Comparison of ENCODE assay signal across 17 cellular contexts in the genomic region with DNA sequence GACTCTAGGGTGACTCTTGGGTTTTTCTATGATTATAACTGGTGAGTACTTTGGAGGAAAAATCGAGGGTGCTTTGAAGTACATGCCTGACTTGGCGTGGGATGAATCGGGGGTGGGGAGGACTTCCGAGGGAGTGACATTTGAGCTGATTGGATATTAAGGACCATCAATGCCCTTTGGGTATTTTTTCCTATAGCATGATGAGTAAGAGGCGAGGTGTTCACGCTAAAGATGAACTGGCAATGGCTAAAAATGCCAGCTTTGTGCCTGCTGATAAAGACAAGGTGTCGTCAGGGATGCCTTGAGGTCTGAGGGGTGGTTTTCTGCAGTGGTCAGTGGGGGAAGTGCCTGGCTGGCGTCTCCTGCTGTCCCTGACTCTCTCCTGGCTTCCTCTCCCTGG. TPM values are rescaled to one million over a fixed set of nuclear protein-coding genes. Genes with fewer than 3 reads are reported as not detected.
A peak's percentile ranks its signal among the peaks of the same experiment; 100 is the strongest.
DNase-seq lines count a peak whose midpoint lies in the region; ATAC-seq, FAIRE-seq and TF ChIP-seq lines count a peak whose summit lies in the region.
"Had no signal": no experiment of that assay in that cellular context is flagged by ENCODE, and none has a peak within 500 bp of the region (broad histone marks: within the 10 kb centered on the region; RNA-seq: fewer than 3 reads in every experiment).

No MANE protein-coding gene starts in this region.

- H3K9ac ChIP-seq in HepG2 (ENCODE audit: insufficient read depth, low read depth, low read length), result no peak overlapping the region

- POLR2A ChIA-PET in HepG2 (lab: Yijun Ruan, JAX), result no interaction called here

- no peaks in the 10 kb centered on the region for H3K79me2 ChIP-seq in HepG2 (ENCODE audit: insufficient read depth, low read length)

- H3K27ac ChIP-seq in RWPE2 (ENCODE audit: poor library complexity, severe bottlenecking), result peak overlapping the region; percentile 82
- H3K27ac ChIP-seq in epithelial cell of prostate, result peak overlapping the region; percentile 84
- H3K27ac ChIP-seq in thyroid gland, result peak overlapping the region in 2 of 3 donors; percentile 48 to 60
- H3K27ac ChIP-seq in ovary, result no peak overlapping the region
- no peak overlapping the region for H3K27ac ChIP-seq in HepG2 (ENCODE audit: extremely low read length, insufficient read depth, low read length)

- H3K4me3 ChIP-seq in RWPE2 (ENCODE audit: severe bottlenecking) (no peak overlapping the region), thyroid gland (replicated peaks in 1 of 3) (no peak overlapping the region), ovary (no peak overlapping the region), HepG2 (replicated peaks in 1 of 3; ENCODE audit: insufficient read depth in 1 of 3, low read depth in 2 of 3, low read length in 3 of 3) (no peak overlapping the region)

- FAIRE-seq in HepG2 (lab: Jason Lieb, UNC), result no peak
- FAIRE-seq: GM18507 had no signal

- H3K4me1 ChIP-seq in RWPE2 (ENCODE audit: insufficient read depth, poor library complexity, severe bottlenecking), result peaks cover 32% of the 10 kb centered on the region
- H3K4me1 ChIP-seq in thyroid gland, result peaks cover 5 to 25% of the 10 kb centered on the region in 2 donors
- no peaks in the 10 kb centered on the region for H3K4me1 ChIP-seq in ovary (ENCODE audit: insufficient read depth)
- H3K4me1 ChIP-seq in HepG2 (ENCODE audit: insufficient read depth, low read length), result no peaks in the 10 kb centered on the region

- TF ChIP-seq EP300 in ovary (IDR thresholded peaks at IDR 0.05) (no peak), HepG2 (IDR thresholded peaks at IDR 0.05; ENCODE audit: low read depth in 2 of 2, low read length in 2 of 2) (no peak), HepG2 (CRISPR knock-in tag; IDR thresholded peaks at IDR 0.05; ENCODE audit: borderline replicate concordance) (no peak)

- no peak overlapping the region for H2AFZ ChIP-seq in HepG2 (ENCODE audit: low read length)

- no TSS peak for BruUV-seq in HepG2 (replicated peaks; lab: Mats Ljungman, UMichigan)

- 70 to 73% methylated on average over 8 of the region's 8 CpGs for WGBS in thyroid gland, 2 donors
- 63 to 68% (median 68%) methylated on average over 8 of the region's 8 CpGs for WGBS in ovary, 3 donors
- 34% methylated on average over 8 of the region's 8 CpGs for WGBS in HepG2 (ENCODE audit: low lambda C conversion rate)

- H3K9me3 ChIP-seq in RWPE2 (ENCODE audit: severe bottlenecking) (no peaks in the 10 kb centered on the region), thyroid gland (no peaks in the 10 kb centered on the region), ovary (no peaks in the 10 kb centered on the region), HepG2 (ENCODE audit: low read length) (no peaks in the 10 kb centered on the region)

- CTCF ChIA-PET in HepG2 (lab: Yijun Ruan, JAX; ENCODE audit: low intra/inter-chr PET ratio, low total read pairs), result no interaction called here

- intact Hi-C loops in thyroid gland (cut with DNase I), result no loop called here
- intact Hi-C loops in ovary (cut with DNase I), result no loop called here
- intact Hi-C loops in HepG2 (cut with micrococcal nuclease; ENCODE audit: unreplicated experiment), result no loop called here

- ATAC-seq in RWPE2 (ENCODE audit: low read depth) (peak; percentile 44), HepG2 (no peak)
- ATAC-seq: HCT116, T-cell had no signal

- peaks cover 5% of the 10 kb centered on the region for H3K36me3 ChIP-seq in RWPE2 (ENCODE audit: low read depth)
- H3K36me3 ChIP-seq in thyroid gland, result no peaks in the 10 kb centered on the region
- H3K36me3 ChIP-seq in ovary, result no peaks in the 10 kb centered on the region
- H3K36me3 ChIP-seq in HepG2 (replicated peaks in 1 of 2; ENCODE audit: control insufficient read depth in 1 of 2, insufficient read depth in 2 of 2, low read length in 2 of 2), result no peaks in the 10 kb centered on the region

- no peak for TF ChIP-seq RAD21 in HepG2 (CRISPR knock-in tag; IDR thresholded peaks at IDR 0.05)

- in situ Hi-C loops in HepG2 (cut with HindIII; ENCODE audit: extremely low pct_ligation_motif_present, low pct_unique_long_range_greater_than_20kb), result no loop called here

- no peaks in the 10 kb centered on the region for H3K27me3 ChIP-seq in RWPE2 (ENCODE audit: insufficient read depth, poor library complexity, severe bottlenecking)
- H3K27me3 ChIP-seq in thyroid gland, result no peaks in the 10 kb centered on the region
- H3K27me3 ChIP-seq in ovary, result no peaks in the 10 kb centered on the region
- no peaks in the 10 kb centered on the region; a peak in 1 of 5 replicates for H3K27me3 ChIP-seq in HepG2 (ENCODE audit: control insufficient read depth in 1 of 2, insufficient read depth in 2 of 2, low read length in 2 of 2)

- H4K20me1 ChIP-seq in HepG2 (ENCODE audit: insufficient read depth, low read length), result no peaks in the 10 kb centered on the region

- DNase-seq in H4 (ENCODE audit: low spot score) (peak; percentile 9), RWPE2 (ENCODE audit: low spot score) (no peak), epithelial cell of prostate (ENCODE audit: low read depth, low spot score) (no peak), thyroid gland (no peak), iPS-NIHi7 (ENCODE audit: extremely low spot score) (no peak), ovary (no peak), HepG2 (ENCODE audit: low spot score) (no peak), NCI-H2107 treated with DMSO at 0.1 percent for 48 hours (lab: John Stamatoyannopoulos, UW; ENCODE audit: unreplicated experiment) (no peak)
- DNase-seq: C1 segment of cervical spinal cord, COR-L47, NCI-H1092 treated with DMSO at 0.1 percent for 48 hours, NCI-H187 treated with DMSO at 0.1 percent for 48 hours, NCI-H2171, T-cell had no signal

- no peak for TF ChIP-seq POLR2A in thyroid gland (IDR thresholded peaks at IDR 0.05)
- no peak for TF ChIP-seq POLR2A in ovary (IDR thresholded peaks at IDR 0.05)
- no peak for TF ChIP-seq POLR2A in HepG2 (IDR thresholded peaks at IDR 0.05; ENCODE audit: insufficient read depth in 1 of 2, low read depth in 2 of 2, low read length in 2 of 2)

- TF ChIP-seq CTCF in RWPE2 (IDR thresholded peaks at IDR 0.05; ENCODE audit: poor library complexity, severe bottlenecking) (no peak), thyroid gland (IDR thresholded peaks at IDR 0.05) (no peak), ovary (IDR thresholded peaks at IDR 0.05) (no peak), HepG2 (CRISPR knock-in tag; IDR thresholded peaks at IDR 0.05) (no peak)

- no peak overlapping the region for H3K4me2 ChIP-seq in HepG2 (ENCODE audit: low read depth, low read length)

TF ChIP-seq in HepG2, 621 proteins besides CTCF, POLR2A, EP300 and RAD21 (continues in another document):
- no peak for TF ChIP-seq TAF15 (IDR thresholded peaks at IDR 0.05; ENCODE audit: low read depth, low read length, poor library complexity, severe bottlenecking)
- TF ChIP-seq, protein P1, sequence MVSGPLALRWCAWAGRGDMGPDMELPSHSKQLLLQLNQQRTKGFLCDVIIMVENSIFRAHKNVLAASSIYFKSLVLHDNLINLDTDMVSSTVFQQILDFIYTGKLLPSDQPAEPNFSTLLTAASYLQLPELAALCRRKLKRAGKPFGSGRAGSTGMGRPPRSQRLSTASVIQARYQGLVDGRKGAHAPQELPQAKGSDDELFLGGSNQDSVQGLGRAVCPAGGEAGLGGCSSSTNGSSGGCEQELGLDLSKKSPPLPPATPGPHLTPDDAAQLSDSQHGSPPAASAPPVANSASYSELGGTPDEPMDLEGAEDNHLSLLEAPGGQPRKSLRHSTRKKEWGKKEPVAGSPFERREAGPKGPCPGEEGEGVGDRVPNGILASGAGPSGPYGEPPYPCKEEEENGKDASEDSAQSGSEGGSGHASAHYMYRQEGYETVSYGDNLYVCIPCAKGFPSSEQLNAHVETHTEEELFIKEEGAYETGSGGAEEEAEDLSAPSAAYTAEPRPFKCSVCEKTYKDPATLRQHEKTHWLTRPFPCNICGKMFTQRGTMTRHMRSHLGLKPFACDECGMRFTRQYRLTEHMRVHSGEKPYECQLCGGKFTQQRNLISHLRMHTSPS (CRISPR knock-in tag; IDR thresholded peaks at IDR 0.05; ENCODE audit: low read depth), result no peak
- TF ChIP-seq MATR3 (CRISPR knock-in tag; IDR thresholded peaks at IDR 0.05), result no peak
- no peak for TF ChIP-seq HHEX (CRISPR knock-in tag; IDR thresholded peaks at IDR 0.05)
- no peak for TF ChIP-seq AKAP8 (CRISPR knock-in tag; IDR thresholded peaks at IDR 0.05)
- no peak for TF ChIP-seq MBNL3 (CRISPR knock-in tag; conservative IDR thresholded peaks at IDR 0.05)
- no peak for TF ChIP-seq ZBTB7A (CRISPR knock-in tag; IDR thresholded peaks at IDR 0.05)

RNA-seq across cellular contexts. Expression of a gene that starts 25.3 kb away (rescaled TPM):
- 0.56 TPM in 1 of 2 replicates, not detected in the other for total RNA-seq in H4 (2014; rRNA removed; shearing (Covaris generic))
- total RNA-seq in thyroid gland, result 1 to 10 TPM; 3.0 to 5.1 (median 3.9) TPM
- 10 to 100 TPM in 1 of 7 donors, 1 to 10 TPM in 2, under 1 TPM in 3, not detected in 1; 0.15 to 11.1 (median 0.88) TPM for total RNA-seq in ovary
- under 1 TPM; 0.13 to 0.18 TPM for polyA plus RNA-seq in ovary
- 1.3 and 2.2 TPM in 2 replicates for total RNA-seq in HepG2 (2016; rRNA removed; fragmentation: Illumina TruSeq; extraction: Trizol)
- 0.51 and 0.62 TPM in 2 replicates for total RNA-seq in HepG2 (2016; cell fraction: cytosol; rRNA removed; fragmentation: Illumina TruSeq; extraction: Trizol; ENCODE audit: low read depth)
- 1.5 and 2.1 TPM in 2 replicates for total RNA-seq in HepG2 (2016; cell fraction: insoluble cytoplasmic fraction; rRNA removed; fragmentation: Illumina TruSeq; extraction: Trizol)
- 0.62 and 0.68 TPM in 2 replicates for total RNA-seq in HepG2 (2016; cell fraction: membrane; rRNA removed; fragmentation: Illumina TruSeq; extraction: Trizol)
- total RNA-seq in HepG2 (2016; cell fraction: nucleus; rRNA removed; fragmentation: Illumina TruSeq; extraction: Trizol), result 1.9 and 2.7 TPM in 2 replicates
- 1.6 and 1.7 TPM in 2 replicates for polyA plus RNA-seq in HepG2 (2011; rRNA removed)
- 0.46 and 0.50 TPM in 2 replicates for polyA plus RNA-seq in HepG2 (2011; cell fraction: cytosol; rRNA removed)
- 12.7 and 14.2 TPM in 2 replicates for polyA plus RNA-seq in HepG2 (2011; cell fraction: nucleus; rRNA removed)
- 0.60 and 1.5 TPM in 2 replicates for polyA plus RNA-seq in HepG2 (2012)
- polyA plus RNA-seq in HepG2 (2016; cell fraction: cytosol; fragmentation: Illumina TruSeq; extraction: Trizol; ENCODE audit: low read depth), result 0.05 and 0.12 TPM in 2 replicates
- polyA plus RNA-seq in HepG2 (2016; cell fraction: insoluble cytoplasmic fraction; fragmentation: Illumina TruSeq; extraction: Trizol; ENCODE audit: low read depth), result 0.89 and 1.0 TPM in 2 replicates
- 0.13 and 0.21 TPM in 2 replicates for polyA plus RNA-seq in HepG2 (2016; cell fraction: membrane; fragmentation: Illumina TruSeq; extraction: Trizol; ENCODE audit: low read depth)
- polyA plus RNA-seq in HepG2 (2016; cell fraction: nucleus; fragmentation: Illumina TruSeq; extraction: Trizol; ENCODE audit: insufficient read depth, low read depth), result 6.2 and 6.6 TPM in 2 replicates
- polyA minus RNA-seq in HepG2 (2011; rRNA and poly(A)+ RNA removed; ENCODE audit: low replicate concordance), result 1.6 and 8.7 TPM in 2 replicates
- 0.79 and 0.97 TPM in 2 replicates for polyA minus RNA-seq in HepG2 (2011; cell fraction: cytosol; rRNA and poly(A)+ RNA removed)
- 1.3 and 2.4 TPM in 2 replicates for polyA minus RNA-seq in HepG2 (2011; cell fraction: nucleus; rRNA and poly(A)+ RNA removed)
- polyA plus RNA-seq: IgD-negative memory B cell had no signal

Comparison
In these comparisons a context has a peak if more than half of its experiments do, and no peak if none do; other contexts are left out.
1. H3K27ac ChIP-seq: peak in RWPE2 (single experiment), epithelial cell of prostate (single experiment) and thyroid gland (2 of 3); none in ovary (0 of 2) and HepG2 (single experiment).